In the genomic region with DNA sequence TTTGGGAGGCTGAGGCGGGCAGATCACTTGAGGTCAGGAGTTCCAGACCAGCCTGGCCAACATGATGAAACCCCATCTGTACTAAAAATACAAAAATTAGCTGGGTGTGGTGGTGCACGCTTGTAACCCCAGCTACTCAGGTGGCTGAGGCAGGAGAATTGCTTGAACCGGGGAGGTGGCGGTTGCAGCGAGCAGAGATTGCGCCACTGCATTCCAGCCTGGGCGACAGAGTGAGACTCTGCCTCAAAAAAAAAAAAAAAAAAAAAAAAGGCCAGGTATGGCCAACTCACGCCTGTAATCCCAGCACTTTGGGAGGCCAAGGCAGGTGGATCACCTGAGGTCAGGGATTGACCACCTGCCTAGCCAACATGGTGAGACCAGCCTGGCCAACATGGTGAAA, we compare ENCODE assay signal across 14 cellular contexts. TPM values are rescaled to one million over a fixed set of nuclear protein-coding genes. Genes with fewer than 3 reads are reported as not detected.
"Had no signal": no experiment of that assay in that cellular context is flagged by ENCODE, and none has a peak within 500 bp of the region (broad histone marks: within the 10 kb centered on the region; RNA-seq: fewer than 3 reads in every experiment).

No MANE protein-coding gene starts in this region.

RNA-seq across cellular contexts. Expression of gene SLC35G6, which starts 6.5 kb away (rescaled TPM):
- total RNA-seq: activated B cell treated with CpG ODN at 0.5 μM for 24 hours; activated CD4-positive, alpha-beta memory T cell treated with anti-CD3 and anti-CD28 coated beads, Interleukin-2, amount 10 ng/mL, durations not matched to agents 7 days and 5 days; activated CD8-positive, alpha-beta memory T cell treated with anti-CD3 and anti-CD28 coated beads, Interleukin-2, amount 10 ng/mL, durations not matched to agents 7 days and 5 days; activated naive CD8-positive, alpha-beta T cell treated with anti-CD3 and anti-CD28 coated beads, Interleukin-2, amount 10 ng/mL, durations not matched to agents 7 days and 5 days; activated T-helper 2 cell treated with anti-CD3 and anti-CD28 coated beads, Interferon-gamma antibody, Interleukin-2, Interleukin-4, amounts not matched to agents 10 μg/mL and 5 μg/mL and 100 μg/mL, durations not matched to agents 14 hours and 24 hours and 36 hours; body of pancreas; cardiac septum; dermis blood vessel endothelial cell; endothelial cell of umbilical vein; lower leg skin; mesenteric fat pad; subcutaneous adipose tissue; T-cell; ureter had no signal
- polyA plus RNA-seq: endothelial cell of umbilical vein had no signal

RNA-seq across cellular contexts. Expression of gene FGF11, which starts 35.5 kb away (rescaled TPM):
- total RNA-seq: endothelial cell of umbilical vein had no signal
